Comparison of ENCODE assay signal across 9 cellular contexts in genomic region chr7:143361552-143362125, GRCh38. TPM values are rescaled to one million over a fixed set of nuclear protein-coding genes. Genes with fewer than 3 reads are reported as not detected.
DNase-seq lines count a peak whose midpoint lies in the region; ATAC-seq, FAIRE-seq and TF ChIP-seq lines count a peak whose summit lies in the region.
"Had no signal": no experiment of that assay in that cellular context is flagged by ENCODE, and none has a peak within 500 bp of the region (broad histone marks: within the 10 kb centered on the region; RNA-seq: fewer than 3 reads in every experiment).

No MANE protein-coding gene starts in this region.

- H3K27me3 ChIP-seq in bronchial epithelial cell (ENCODE audit: control insufficient read depth, insufficient read depth, low read length) (peaks cover 24% of the 10 kb centered on the region), mucosa of rectum (ENCODE audit: control insufficient read depth in 2 of 2, insufficient read depth in 2 of 2, low read length in 2 of 2) (peaks cover 20 to 23% of the 10 kb centered on the region in 2 donors)

- H3K27ac Mint-ChIP-seq in IgD-negative memory B cell, result no peak overlapping the region

- FAIRE-seq in bronchial epithelial cell (lab: Jason Lieb, UNC), result no peak
- FAIRE-seq: colon had no signal

- peaks cover 0 to 2% (median 0%) of the 10 kb centered on the region in 3 donors for H3K4me1 Mint-ChIP-seq in IgD-negative memory B cell

- ATAC-seq in HG02678 (IDR thresholded peaks at IDR 0.05; ENCODE audit: unreplicated experiment) (no peak), HG03354 (IDR thresholded peaks at IDR 0.05; ENCODE audit: poor library complexity, severe bottlenecking, unreplicated experiment) (no peak), GM19328 (IDR thresholded peaks at IDR 0.05; ENCODE audit: unreplicated experiment) (no peak)

- H3K4me3 Mint-ChIP-seq in IgD-negative memory B cell, result peak overlapping the region in 3 of 4 donors; percentile 83 to 93 (median 92)

- H3K9me3 Mint-ChIP-seq in IgD-negative memory B cell, result peaks cover 0 to 4% (median 0%) of the 10 kb centered on the region in 3 donors

- peak overlapping the region; percentile 56 for H3K4me3 ChIP-seq in AG09309 (ENCODE audit: control insufficient read depth, low read depth, low read length)
- peak overlapping the region; percentile 40 for H3K4me3 ChIP-seq in bronchial epithelial cell (ENCODE audit: low read depth, low read length)
- peak overlapping the region; percentile 56 to 61 for H3K4me3 ChIP-seq in mucosa of rectum (ENCODE audit: low read length in 2 of 2)

- H3K27ac ChIP-seq in mucosa of rectum (ENCODE audit: low read depth in 2 of 2, low read length in 2 of 2), result no peak overlapping the region

- peaks cover 37% of the 10 kb centered on the region for H3K27me3 Mint-ChIP-seq in IgD-negative memory B cell

- DNase-seq in AG09309 (ENCODE audit: low read depth) (no peak), bronchial epithelial cell (ENCODE audit: low read depth) (no peak)
- DNase-seq in activated CD4-positive, alpha-beta T cell treated with anti-CD3 and anti-CD28 coated beads for 1 hour, result no peak

- TF ChIP-seq CTCF in AG09309 (IDR thresholded peaks at IDR 0.05; ENCODE audit: control insufficient read depth, insufficient read depth, low read depth, low read length, missing control alignments), result no peak
- TF ChIP-seq CTCF in bronchial epithelial cell (IDR thresholded peaks at IDR 0.05; ENCODE audit: insufficient read depth, low read length, severe bottlenecking), result no peak

- peaks cover 0 to 2% of the 10 kb centered on the region in 2 donors for H3K9me3 ChIP-seq in mucosa of rectum (ENCODE audit: control insufficient read depth in 2 of 2, low read length in 2 of 2)

- H3K36me3 ChIP-seq in bronchial epithelial cell (ENCODE audit: control insufficient read depth, insufficient read depth, low read length), result no peaks in the 10 kb centered on the region
- no peaks in the 10 kb centered on the region for H3K36me3 ChIP-seq in mucosa of rectum (ENCODE audit: control insufficient read depth in 2 of 2, insufficient read depth in 2 of 2, low read length in 2 of 2)

- no peak overlapping the region for H3K9ac ChIP-seq in mucosa of rectum (ENCODE audit: low read depth in 1 of 2, low read length in 2 of 2)

- H3K36me3 Mint-ChIP-seq in IgD-negative memory B cell, result peaks cover 1% of the 10 kb centered on the region

- peaks cover 0 to 4% of the 10 kb centered on the region in 2 donors for H3K4me1 ChIP-seq in mucosa of rectum (ENCODE audit: control insufficient read depth in 2 of 2, insufficient read depth in 2 of 2, low read length in 2 of 2)

RNA-seq across cellular contexts. Expression of gene FAM131B, which starts 0.9 kb away (rescaled TPM):
- 0.38 TPM for polyA plus RNA-seq in IgD-negative memory B cell
- 0.26 and 0.53 TPM in 2 replicates for total RNA-seq in bronchial epithelial cell

RNA-seq across cellular contexts. Expression of gene ZYX, which starts 19.5 kb away (rescaled TPM):
- polyA plus RNA-seq in IgD-negative memory B cell, result 51.3 TPM
- 9.2 and 10.6 TPM in 2 replicates for total RNA-seq in bronchial epithelial cell

RNA-seq across cellular contexts. Expression of gene CLCN1, which starts 45.7 kb away (rescaled TPM):
- not detected for polyA plus RNA-seq in IgD-negative memory B cell
- under 0.01 and 0.13 TPM in 2 replicates for total RNA-seq in bronchial epithelial cell

RNA-seq across cellular contexts. Expression of gene EPHA1, which starts 47.0 kb away (rescaled TPM):
- 0.80 TPM for polyA plus RNA-seq in IgD-negative memory B cell
- total RNA-seq in bronchial epithelial cell, result 19.0 and 51.5 TPM in 2 replicates
